In genomic region chr10:113108180-113108835, GRCh38 we compare ENCODE assay signal across 9 cellular contexts.
DNase-seq lines count a peak whose midpoint lies in the region; ATAC-seq and TF ChIP-seq lines count a peak whose summit lies in the region.
"Had no signal": no experiment of that assay in that cellular context is flagged by ENCODE, and none has a peak within 500 bp of the region (broad histone marks: within the 10 kb centered on the region; RNA-seq: fewer than 3 reads in every experiment).

No MANE protein-coding gene starts in this region.

- intact Hi-C loops in activated CD8-positive, alpha-beta T cell treated with anti-CD3 and anti-CD28 coated beads for 36 hours (cut with micrococcal nuclease) = no loop called here

- no peaks in the 10 kb centered on the region for H3K36me3 Mint-ChIP-seq in activated CD8-positive, alpha-beta T cell treated with anti-CD3 and anti-CD28 coated beads for 36 hours (ENCODE audit: low read depth)
- H3K36me3 Mint-ChIP-seq in activated CD8-positive, alpha-beta T cell treated with anti-CD3 and anti-CD28 coated beads, Interleukin-2, amount 10 ng/mL, durations not matched to agents 7 days and 5 days (ENCODE audit: low read depth) = no peaks in the 10 kb centered on the region

- H3K9me3 Mint-ChIP-seq in activated CD8-positive, alpha-beta T cell treated with anti-CD3 and anti-CD28 coated beads for 36 hours = no peaks in the 10 kb centered on the region
- H3K9me3 Mint-ChIP-seq in activated CD8-positive, alpha-beta T cell treated with anti-CD3 and anti-CD28 coated beads, Interleukin-2, amount 10 ng/mL, durations not matched to agents 7 days and 5 days (ENCODE audit: insufficient read depth) = no peaks in the 10 kb centered on the region

- peak; percentile 57 for DNase-seq in activated CD8-positive, alpha-beta T cell treated with anti-CD3 and anti-CD28 coated beads for 36 hours
- no peak for DNase-seq in activated CD8-positive, alpha-beta T cell treated with anti-CD3 and anti-CD28 coated beads, Interleukin-2, amount 10 ng/mL, durations not matched to agents 7 days and 5 days
- peak; percentile 39 for DNase-seq in UCSD-AML1 (lab: John Stamatoyannopoulos, UW; ENCODE audit: unreplicated experiment)
- DNase-seq in fibroblast of pulmonary artery (ENCODE audit: low read depth) = no peak
- peak; percentile 11 to 38 for DNase-seq in stimulated activated CD4-positive, alpha-beta T cell treated with anti-CD3 and anti-CD28 coated beads, Interleukin-2, amount 100 ng/mL, for 48 hours
- no peak for DNase-seq in AG20443 (ENCODE audit: low spot score)

- TF ChIP-seq CTCF in activated CD8-positive, alpha-beta T cell treated with anti-CD3 and anti-CD28 coated beads for 36 hours (IDR thresholded peaks at IDR 0.05) = peak; percentile 82
- TF ChIP-seq CTCF in fibroblast of pulmonary artery (IDR thresholded peaks at IDR 0.05; ENCODE audit: low read length, missing control alignments) = peak; percentile 43

- CTCF ChIA-PET in activated CD8-positive, alpha-beta T cell treated with anti-CD3 and anti-CD28 coated beads for 36 hours (lab: Charles Lee) = interaction anchor here (1.0 to 1.3 kb wide), 2 partner anchors 21 to 122 kb away, joined by 3 to 7 read pairs; no protein-coding TSS in a partner anchor
- CTCF ChIA-PET in activated CD8-positive, alpha-beta T cell treated with anti-CD3 and anti-CD28 coated beads, Interleukin-2, amount 10 ng/mL, durations not matched to agents 7 days and 5 days (lab: Charles Lee) = interaction anchor here (1.0 kb wide), 1 partner anchor 82 kb away, joined by 3 read pairs; no protein-coding TSS in a partner anchor

- H3K4me1 Mint-ChIP-seq in activated CD8-positive, alpha-beta T cell treated with anti-CD3 and anti-CD28 coated beads for 36 hours (ENCODE audit: low read depth) = no peaks in the 10 kb centered on the region
- H3K4me1 Mint-ChIP-seq in activated CD8-positive, alpha-beta T cell treated with anti-CD3 and anti-CD28 coated beads, Interleukin-2, amount 10 ng/mL, durations not matched to agents 7 days and 5 days (ENCODE audit: low read depth) = no peaks in the 10 kb centered on the region

- ATAC-seq in activated CD8-positive, alpha-beta T cell treated with anti-CD3 and anti-CD28 coated beads for 36 hours = peak; percentile 53
- no peak for ATAC-seq in activated CD8-positive, alpha-beta T cell treated with anti-CD3 and anti-CD28 coated beads, Interleukin-2, amount 10 ng/mL, durations not matched to agents 7 days and 5 days
- no peak for ATAC-seq in HG02981 (IDR thresholded peaks at IDR 0.05; ENCODE audit: unreplicated experiment)
- no peak for ATAC-seq in GM18861 (IDR thresholded peaks at IDR 0.05; ENCODE audit: unreplicated experiment)

- no peak overlapping the region for H3K4me3 ChIP-seq in fibroblast of pulmonary artery (replicated peaks; ENCODE audit: low read depth, low read length)
- H3K4me3 ChIP-seq: lung had no signal

- no peaks in the 10 kb centered on the region for H3K27me3 Mint-ChIP-seq in activated CD8-positive, alpha-beta T cell treated with anti-CD3 and anti-CD28 coated beads for 36 hours
- peaks cover 11% of the 10 kb centered on the region for H3K27me3 Mint-ChIP-seq in activated CD8-positive, alpha-beta T cell treated with anti-CD3 and anti-CD28 coated beads, Interleukin-2, amount 10 ng/mL, durations not matched to agents 7 days and 5 days (ENCODE audit: low read depth)

- POLR2A ChIA-PET in activated CD8-positive, alpha-beta T cell treated with anti-CD3 and anti-CD28 coated beads for 36 hours (lab: Charles Lee) = no interaction called here
- POLR2A ChIA-PET in activated CD8-positive, alpha-beta T cell treated with anti-CD3 and anti-CD28 coated beads, Interleukin-2, amount 10 ng/mL, durations not matched to agents 7 days and 5 days (lab: Charles Lee) = no interaction called here

- no peak overlapping the region for H3K4me3 Mint-ChIP-seq in activated CD8-positive, alpha-beta T cell treated with anti-CD3 and anti-CD28 coated beads for 36 hours
- H3K4me3 Mint-ChIP-seq in activated CD8-positive, alpha-beta T cell treated with anti-CD3 and anti-CD28 coated beads, Interleukin-2, amount 10 ng/mL, durations not matched to agents 7 days and 5 days = no peak overlapping the region

- no peak overlapping the region for H3K27ac Mint-ChIP-seq in activated CD8-positive, alpha-beta T cell treated with anti-CD3 and anti-CD28 coated beads for 36 hours
- H3K27ac Mint-ChIP-seq in activated CD8-positive, alpha-beta T cell treated with anti-CD3 and anti-CD28 coated beads, Interleukin-2, amount 10 ng/mL, durations not matched to agents 7 days and 5 days = no peak overlapping the region

Comparison
In these comparisons a context has a peak if more than half of its experiments do, and no peak if none do; other contexts are left out.
1. DNase-seq: peak in activated CD8-positive, alpha-beta T cell treated with anti-CD3 and anti-CD28 coated beads for 36 hours (single experiment), UCSD-AML1 (single experiment) and stimulated activated CD4-positive, alpha-beta T cell treated with anti-CD3 and anti-CD28 coated beads, Interleukin-2, amount 100 ng/mL, for 48 hours (2 of 2); none in activated CD8-positive, alpha-beta T cell treated with anti-CD3 and anti-CD28 coated beads, Interleukin-2, amount 10 ng/mL, durations not matched to agents 7 days and 5 days (single experiment), fibroblast of pulmonary artery (single experiment) and AG20443 (single experiment).